In the genomic region with DNA sequence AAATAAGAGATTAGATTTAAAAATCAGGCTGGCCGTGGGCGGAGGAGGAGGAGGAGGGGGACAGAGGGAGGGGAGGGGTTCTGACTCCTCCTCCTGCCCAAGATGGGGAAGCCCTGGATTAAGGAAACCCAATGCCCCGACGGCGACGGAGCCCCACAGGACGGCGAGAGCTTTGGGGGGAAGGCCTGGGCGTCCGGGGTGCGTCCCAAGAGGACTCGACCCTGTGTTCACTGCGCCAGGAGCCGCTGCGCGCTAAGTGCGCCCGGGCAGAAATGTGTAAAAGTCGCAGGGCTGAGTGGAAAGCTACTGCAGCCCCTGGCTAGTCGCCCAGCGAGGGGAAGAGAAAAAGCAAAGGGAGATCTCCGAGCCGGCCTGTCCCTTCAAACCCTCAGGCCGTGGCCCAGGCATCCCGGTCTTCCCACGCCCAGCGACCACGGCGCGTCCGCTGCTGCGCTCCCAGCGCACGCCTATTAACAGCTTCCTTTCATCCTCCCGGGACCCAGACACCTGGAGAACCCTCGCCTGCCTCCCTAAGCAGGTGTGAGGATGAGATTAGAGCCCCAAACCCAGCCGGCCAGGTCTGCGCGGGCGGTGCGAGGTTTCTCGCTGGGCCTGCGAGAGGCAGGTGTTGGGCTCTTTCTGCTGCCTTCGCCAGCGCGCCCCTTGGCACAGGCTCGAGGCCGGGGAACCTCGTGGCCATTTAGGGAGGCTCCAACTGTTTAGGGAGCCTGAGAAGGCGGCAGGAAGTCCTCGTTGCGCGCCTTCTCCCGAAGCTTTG, we compare ENCODE assay signal across 8 cellular contexts. TPM values are rescaled to one million over a fixed set of nuclear protein-coding genes. Genes with fewer than 3 reads are reported as not detected.
DNase-seq lines count a peak whose midpoint lies in the region; ATAC-seq, FAIRE-seq and TF ChIP-seq lines count a peak whose summit lies in the region.

No MANE protein-coding gene starts in this region.

- H3K9me2 ChIP-seq in PC-3 (replicated peaks; ENCODE audit: low read length), result no peaks in the 10 kb centered on the region

- CTCF ChIA-PET in PC-3 (lab: Charles Lee), result interaction anchor here (1.2 kb wide), 1 partner anchor 94 kb away, joined by 10 read pairs; no protein-coding TSS in a partner anchor

- H3K4me3 ChIP-seq in PC-3 (ENCODE audit: low read length), result 0 out of 2 replicates have a peak overlapping the region, but pooled peaks have one; percentile 83
- peak overlapping the region; percentile 66 for H3K4me3 ChIP-seq in bronchial epithelial cell (ENCODE audit: low read depth, low read length)
- H3K4me3 ChIP-seq in iPS-20b (ENCODE audit: low read length), result peak overlapping the region; percentile 72
- H3K4me3 ChIP-seq in gastrocnemius medialis, result peak overlapping the region; percentile 71 to 77 (median 72)

- intact Hi-C loops in PC-3 (cut with micrococcal nuclease) (no loop called here), gastrocnemius medialis (cut with DNase I; ENCODE audit: low total_unique reads) (loop anchor here (5.0 kb wide), 2 partner anchors 44 to 126 kb away; a partner anchor contains a TSS)

- peaks cover 20% of the 10 kb centered on the region for H4K20me1 ChIP-seq in PC-3 (ENCODE audit: low read length)

- peak overlapping the region; percentile 69; the same call in 1 of the 2 replicates for H3K9ac ChIP-seq in PC-3 (ENCODE audit: low read length)
- H3K9ac ChIP-seq in iPS-20b (ENCODE audit: low read depth, low read length), result no peak overlapping the region; the same call in 1 of the 2 replicates

- BruUV-seq in PC-3 (replicated peaks; lab: Mats Ljungman, UMichigan), result no TSS peak

- H3K9me3 ChIP-seq in PC-3 (ENCODE audit: low read length) (no peaks in the 10 kb centered on the region), iPS-20b (ENCODE audit: insufficient read depth, low read depth, low read length) (no peaks in the 10 kb centered on the region), gastrocnemius medialis (no peaks in the 10 kb centered on the region)

- H3K79me2 ChIP-seq in PC-3 (ENCODE audit: low read length), result peaks cover 33% of the 10 kb centered on the region

- no peaks in the 10 kb centered on the region for H3K27me3 ChIP-seq in PC-3 (ENCODE audit: low read length)
- H3K27me3 ChIP-seq in bronchial epithelial cell (ENCODE audit: control insufficient read depth, insufficient read depth, low read length), result no peaks in the 10 kb centered on the region
- H3K27me3 ChIP-seq in iPS-20b (ENCODE audit: insufficient read depth, low read length), result peaks cover 53% of the 10 kb centered on the region
- no peaks in the 10 kb centered on the region for H3K27me3 ChIP-seq in gastrocnemius medialis

- H3K36me3 ChIP-seq in PC-3 (ENCODE audit: low read depth, low read length), result no peaks in the 10 kb centered on the region
- no peaks in the 10 kb centered on the region for H3K36me3 ChIP-seq in bronchial epithelial cell (ENCODE audit: control insufficient read depth, insufficient read depth, low read length)
- no peaks in the 10 kb centered on the region for H3K36me3 ChIP-seq in iPS-20b (ENCODE audit: insufficient read depth, low read depth, low read length)
- no peaks in the 10 kb centered on the region for H3K36me3 ChIP-seq in gastrocnemius medialis

- ATAC-seq in PC-3 (no peak), gastrocnemius medialis (peak; percentile 16 to 25)

- in situ Hi-C loops in gastrocnemius medialis (cut with MboI; ENCODE audit: low sequenced_read_pairs in 4 of 4), result no loop called here

- no peak overlapping the region for H3K27ac ChIP-seq in PC-3 (ENCODE audit: low read length)
- no peak overlapping the region for H3K27ac ChIP-seq in iPS-20b (ENCODE audit: low read length)
- H3K27ac ChIP-seq in gastrocnemius medialis, result peak overlapping the region; percentile 92 to 95 (median 93)

- peak overlapping the region; percentile 86 for H2AFZ ChIP-seq in PC-3 (ENCODE audit: low read length)

- FAIRE-seq in bronchial epithelial cell (lab: Jason Lieb, UNC), result no peak

- no peak for TF ChIP-seq POLR2A in gastrocnemius medialis (IDR thresholded peaks at IDR 0.05)

- H3K4me2 ChIP-seq in PC-3 (ENCODE audit: low read length), result peak overlapping the region; percentile 90

- peak; percentile 50 for DNase-seq in DMS53 treated with DMSO at 0.1 percent for 48 hours (lab: John Stamatoyannopoulos, UW; ENCODE audit: unreplicated experiment)
- no peak for DNase-seq in PC-3
- no peak for DNase-seq in bronchial epithelial cell (ENCODE audit: low read depth)
- peak; percentile 18 to 48 for DNase-seq in gastrocnemius medialis
- DNase-seq in NCI-H2029 (lab: John Stamatoyannopoulos, UW), result no peak
- no peak for DNase-seq in foreskin melanocyte
- no peak for DNase-seq in LoVo (ENCODE audit: low spot score)

- H3K4me1 ChIP-seq in PC-3 (ENCODE audit: insufficient read depth, low read length), result peaks cover 48% of the 10 kb centered on the region
- H3K4me1 ChIP-seq in iPS-20b (ENCODE audit: insufficient read depth, low read length), result peaks cover 6% of the 10 kb centered on the region; the same call in 1 of the 2 replicates
- H3K4me1 ChIP-seq in gastrocnemius medialis, result peaks cover 13 to 16% of the 10 kb centered on the region in 2 donors

- H3F3A ChIP-seq in PC-3 (ENCODE audit: low read length, unreplicated experiment), result peaks cover 5% of the 10 kb centered on the region

- TF ChIP-seq CTCF in PC-3 (conservative IDR thresholded peaks at IDR 0.05; ENCODE audit: low read depth, low read length), result no peak
- TF ChIP-seq CTCF in bronchial epithelial cell (IDR thresholded peaks at IDR 0.05; ENCODE audit: insufficient read depth, low read length, severe bottlenecking), result no peak
- TF ChIP-seq CTCF in gastrocnemius medialis (IDR thresholded peaks at IDR 0.05 in 4 of 5, conservative IDR thresholded peaks at IDR 0.05 in 1 of 5), result no peak

- POLR2A ChIA-PET in PC-3 (lab: Charles Lee; ENCODE audit: unreplicated experiment), result no interaction called here

RNA-seq across cellular contexts. Expression of a gene that starts 1.4 kb away (rescaled TPM):
- total RNA-seq in PC-3 (2014; rRNA removed), result 22.8 and 24.6 TPM in 2 replicates
- 49.5 and 68.4 TPM in 2 replicates for total RNA-seq in bronchial epithelial cell
- total RNA-seq in gastrocnemius medialis, result 10 to 100 TPM; 53.1 to 91.0 (median 66.0) TPM

Comparison
In these comparisons a context has a peak if more than half of its experiments do, and no peak if none do; other contexts are left out.
1. DNase-seq: peak in DMS53 treated with DMSO at 0.1 percent for 48 hours (single experiment) and gastrocnemius medialis (2 of 2); none in PC-3 (single experiment), bronchial epithelial cell (single experiment), NCI-H2029 (single experiment), foreskin melanocyte (single experiment) and LoVo (single experiment).
2. H3K27ac ChIP-seq: peak in gastrocnemius medialis (4 of 4); none in PC-3 (single experiment) and iPS-20b (single experiment).
3. Peak in every context shown above with its lines, with median percentiles within 50 percentile points of each other: H3K4me3 ChIP-seq.